In the genomic region with DNA sequence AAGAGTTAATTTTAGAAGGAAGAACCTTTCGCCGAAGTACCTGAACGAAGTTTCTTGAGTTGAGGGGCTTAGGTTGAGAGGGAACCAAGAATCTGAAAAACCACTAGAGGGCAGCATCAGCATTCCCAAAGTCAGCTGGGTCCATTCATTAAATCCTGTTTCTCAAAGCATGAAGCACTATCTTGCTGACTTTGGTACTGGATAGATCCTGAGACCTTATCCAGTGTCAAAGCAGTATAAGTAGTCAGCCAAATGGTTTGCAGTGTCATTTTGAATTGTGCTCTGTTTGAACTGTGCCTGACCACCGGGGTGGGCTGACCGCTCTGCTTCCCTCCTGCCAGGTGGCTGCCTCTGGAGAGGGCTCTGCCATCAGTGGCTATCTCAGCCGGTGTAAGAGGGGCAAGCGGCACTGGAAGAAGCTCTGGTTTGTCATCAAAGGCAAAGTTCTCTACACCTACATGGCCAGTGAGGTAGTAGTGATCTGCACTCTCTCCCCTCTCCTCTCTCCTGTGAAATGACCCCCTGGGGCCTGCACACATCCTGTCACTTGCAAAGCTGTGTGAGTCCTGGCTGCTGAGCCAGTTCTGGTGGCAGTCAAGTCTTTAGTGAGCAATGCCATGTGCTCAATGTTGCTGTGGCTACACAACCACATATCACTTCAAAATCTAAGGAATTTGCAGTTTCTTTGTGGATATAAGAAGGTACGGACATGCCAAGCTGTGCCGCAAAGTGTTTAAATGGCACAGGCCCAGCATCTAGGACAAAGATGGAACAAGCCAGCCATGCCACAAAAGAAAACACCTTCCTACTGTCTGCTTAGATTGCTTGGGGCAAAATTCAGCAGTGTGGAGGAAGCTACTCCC, we compare ENCODE assay signal across 1 cellular context.
TF ChIP-seq lines count a peak whose summit lies in the region.

No MANE protein-coding gene starts in this region.

TF ChIP-seq in neural cell, 6 proteins besides CTCF, POLR2A, EP300 and RAD21 (continued from another document):
- TF ChIP-seq, protein P1, sequence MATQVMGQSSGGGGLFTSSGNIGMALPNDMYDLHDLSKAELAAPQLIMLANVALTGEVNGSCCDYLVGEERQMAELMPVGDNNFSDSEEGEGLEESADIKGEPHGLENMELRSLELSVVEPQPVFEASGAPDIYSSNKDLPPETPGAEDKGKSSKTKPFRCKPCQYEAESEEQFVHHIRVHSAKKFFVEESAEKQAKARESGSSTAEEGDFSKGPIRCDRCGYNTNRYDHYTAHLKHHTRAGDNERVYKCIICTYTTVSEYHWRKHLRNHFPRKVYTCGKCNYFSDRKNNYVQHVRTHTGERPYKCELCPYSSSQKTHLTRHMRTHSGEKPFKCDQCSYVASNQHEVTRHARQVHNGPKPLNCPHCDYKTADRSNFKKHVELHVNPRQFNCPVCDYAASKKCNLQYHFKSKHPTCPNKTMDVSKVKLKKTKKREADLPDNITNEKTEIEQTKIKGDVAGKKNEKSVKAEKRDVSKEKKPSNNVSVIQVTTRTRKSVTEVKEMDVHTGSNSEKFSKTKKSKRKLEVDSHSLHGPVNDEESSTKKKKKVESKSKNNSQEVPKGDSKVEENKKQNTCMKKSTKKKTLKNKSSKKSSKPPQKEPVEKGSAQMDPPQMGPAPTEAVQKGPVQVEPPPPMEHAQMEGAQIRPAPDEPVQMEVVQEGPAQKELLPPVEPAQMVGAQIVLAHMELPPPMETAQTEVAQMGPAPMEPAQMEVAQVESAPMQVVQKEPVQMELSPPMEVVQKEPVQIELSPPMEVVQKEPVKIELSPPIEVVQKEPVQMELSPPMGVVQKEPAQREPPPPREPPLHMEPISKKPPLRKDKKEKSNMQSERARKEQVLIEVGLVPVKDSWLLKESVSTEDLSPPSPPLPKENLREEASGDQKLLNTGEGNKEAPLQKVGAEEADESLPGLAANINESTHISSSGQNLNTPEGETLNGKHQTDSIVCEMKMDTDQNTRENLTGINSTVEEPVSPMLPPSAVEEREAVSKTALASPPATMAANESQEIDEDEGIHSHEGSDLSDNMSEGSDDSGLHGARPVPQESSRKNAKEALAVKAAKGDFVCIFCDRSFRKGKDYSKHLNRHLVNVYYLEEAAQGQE (IDR thresholded peaks at IDR 0.05; ENCODE audit: borderline replicate concordance) = no peak
- TF ChIP-seq POLR2AphosphoS5 (IDR thresholded peaks at IDR 0.05) = no peak
- no peak for TF ChIP-seq MXI1 (conservative IDR thresholded peaks at IDR 0.05; ENCODE audit: poor library complexity, severe bottlenecking)
- peak; percentile 80 for TF ChIP-seq SMC3 (conservative IDR thresholded peaks at IDR 0.05; ENCODE audit: poor library complexity)
- no peak for TF ChIP-seq EZH2 (IDR thresholded peaks at IDR 0.05; ENCODE audit: borderline replicate concordance, insufficient read depth, low read length, poor library complexity, severe bottlenecking)
